23 cellular contexts compared by ENCODE assay signal in the genomic region with DNA sequence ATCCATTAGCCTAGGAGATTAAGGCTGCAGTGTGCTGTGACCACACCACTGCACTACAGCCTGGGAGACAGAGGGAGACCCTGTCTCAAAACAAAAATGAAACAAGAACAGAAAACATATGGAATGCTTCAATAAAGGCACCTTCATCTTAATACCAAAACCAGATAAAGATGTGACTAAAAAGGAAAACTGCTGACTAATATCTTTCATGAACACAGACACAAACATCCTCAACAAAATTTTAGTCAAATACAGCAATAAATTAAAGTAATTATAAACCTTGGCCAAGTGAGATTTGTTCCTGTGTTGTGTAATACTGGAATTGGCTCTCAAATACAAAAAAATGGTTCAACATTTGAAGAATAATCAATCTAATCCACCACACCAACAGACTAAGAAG.
"Had no signal": no experiment of that assay in that cellular context is flagged by ENCODE, and none has a peak within 500 bp of the region (broad histone marks: within the 10 kb centered on the region; RNA-seq: fewer than 3 reads in every experiment).

No MANE protein-coding gene starts in this region.

- H3K4me3 Mint-ChIP-seq: IgD-negative memory B cell had no signal

- DNase-seq: Karpas-422; KBM-7; MG63; NCI-H1092 treated with DMSO at 0.1 percent for 48 hours; NCI-H1436; NCI-H187; NCI-H2029; NCI-H2081 treated with DMSO at 0.1 percent for 48 hours; NCI-H2171; NCI-H345; NCI-H446 treated with DMSO at 0.1 percent for 48 hours; NCI-H510A treated with DMSO at 0.1 percent for 48 hours; NCI-H526; NK-92 treated with Interleukin-12 subunit alpha and Interleukin-12 subunit beta, amount 100 ng/mL, for 24 hours; OCI-M1; PC-9; Peyer's patch; SHP77 treated with DMSO at 0.1 percent for 48 hours; SJCRH30; T-helper 1 cell had no signal

- H3K27me3 Mint-ChIP-seq: IgD-negative memory B cell had no signal

- H3K4me3 ChIP-seq: MG63, PC-9, Peyer's patch, SJCRH30 had no signal

- H3K4me2 ChIP-seq: PC-9 had no signal

- ATAC-seq: Right ventricle myocardium inferior, SK-N-SH treated with all-trans-retinoic acid at 6 μM for 48 hours had no signal

- H3K36me3 ChIP-seq: MG63, Peyer's patch, SJCRH30 had no signal

- H3K27ac Mint-ChIP-seq: IgD-negative memory B cell had no signal

- H3K27ac ChIP-seq: PC-9, Peyer's patch, SJCRH30 had no signal

- H2AFZ ChIP-seq: PC-9 had no signal

- H3K4me1 Mint-ChIP-seq: IgD-negative memory B cell had no signal

- H3K27me3 ChIP-seq: MG63, Peyer's patch, SJCRH30 had no signal

- H3K4me1 ChIP-seq: Peyer's patch, SJCRH30 had no signal

- H3K9me3 ChIP-seq: MG63, Peyer's patch, SJCRH30 had no signal
